ENCODE assay signal across 18 cellular contexts in genomic region chr12:105944628-105945027, GRCh38.
DNase-seq lines count a peak whose midpoint lies in the region; ATAC-seq, FAIRE-seq and TF ChIP-seq lines count a peak whose summit lies in the region.
"Had no signal": no experiment of that assay in that cellular context is flagged by ENCODE, and none has a peak within 500 bp of the region (broad histone marks: within the 10 kb centered on the region; RNA-seq: fewer than 3 reads in every experiment).

No MANE protein-coding gene starts in this region.

- no peak overlapping the region for H3K4me2 ChIP-seq in astrocyte (ENCODE audit: low read length)

- H3K27ac Mint-ChIP-seq in astrocyte (ENCODE audit: unreplicated experiment), result no peak overlapping the region
- H3K27ac Mint-ChIP-seq: CD4-positive, alpha-beta memory T cell had no signal

- H3K27me3 Mint-ChIP-seq in astrocyte (ENCODE audit: low read depth, unreplicated experiment), result no peaks in the 10 kb centered on the region

- TF ChIP-seq CTCF in astrocyte (IDR thresholded peaks at IDR 0.05; ENCODE audit: insufficient read depth, low read depth, low read length) (no peak), bronchial epithelial cell (IDR thresholded peaks at IDR 0.05; ENCODE audit: insufficient read depth, low read length, severe bottlenecking) (no peak), foreskin keratinocyte (conservative IDR thresholded peaks at IDR 0.05) (no peak)

- H3K4me3 Mint-ChIP-seq in astrocyte (ENCODE audit: unreplicated experiment), result no peak overlapping the region
- H3K4me3 Mint-ChIP-seq: CD4-positive, alpha-beta memory T cell had no signal

- H3K27ac ChIP-seq in astrocyte (ENCODE audit: low read depth, low read length) (no peak overlapping the region), foreskin keratinocyte (no peak overlapping the region)
- H3K27ac ChIP-seq: GM23248 had no signal

- H3K79me2 ChIP-seq in astrocyte (ENCODE audit: insufficient read depth, low read length), result no peaks in the 10 kb centered on the region

- peak; percentile 45 for DNase-seq in astrocyte (ENCODE audit: low read depth)
- peak; percentile 40 for DNase-seq in bronchial epithelial cell (ENCODE audit: low read depth)
- peak in 1 of 2 donors; percentile 50 for DNase-seq in foreskin keratinocyte
- no peak for DNase-seq in left lobe of liver (ENCODE audit: low spot score)
- DNase-seq: C1 segment of cervical spinal cord; Calu3; CD4-positive, alpha-beta memory T cell; COR-L47; DMS53; DMS79 treated with DMSO at 0.1 percent for 48 hours; GF-D8; GM23248; H7; HCEC 1CT had no signal

- H3K4me1 ChIP-seq in astrocyte (ENCODE audit: insufficient read depth, low read length), result no peaks in the 10 kb centered on the region
- peaks cover 28% of the 10 kb centered on the region for H3K4me1 ChIP-seq in foreskin keratinocyte

- H3K36me3 ChIP-seq in astrocyte (ENCODE audit: insufficient read depth, low read length) (no peaks in the 10 kb centered on the region), bronchial epithelial cell (ENCODE audit: control insufficient read depth, insufficient read depth, low read length) (no peaks in the 10 kb centered on the region)

- no peaks in the 10 kb centered on the region for H4K20me1 ChIP-seq in astrocyte (ENCODE audit: insufficient read depth, low read length)

- H3K9me3 ChIP-seq in astrocyte (ENCODE audit: insufficient read depth, low read depth, low read length), result no peaks in the 10 kb centered on the region

- peaks cover 4% of the 10 kb centered on the region for H3K4me1 Mint-ChIP-seq in astrocyte (ENCODE audit: low read depth, unreplicated experiment)
- H3K4me1 Mint-ChIP-seq: CD4-positive, alpha-beta memory T cell had no signal

- no peak for FAIRE-seq in astrocyte (lab: Jason Lieb, UNC)
- no peak for FAIRE-seq in bronchial epithelial cell (lab: Jason Lieb, UNC)
- FAIRE-seq: GM12891, H1 had no signal

- peaks cover 9% of the 10 kb centered on the region for H3K9me3 Mint-ChIP-seq in astrocyte (ENCODE audit: unreplicated experiment)

- ATAC-seq in foreskin keratinocyte (peak; percentile 59), GM21723 (IDR thresholded peaks at IDR 0.05; ENCODE audit: unreplicated experiment) (no peak), HG03025 (IDR thresholded peaks at IDR 0.05; ENCODE audit: low FRiP score, unreplicated experiment) (no peak), left lobe of liver (no peak)

- H3K9ac ChIP-seq in astrocyte (ENCODE audit: low read length), result no peak overlapping the region
- H3K9ac ChIP-seq: GM23248 had no signal

- no peak overlapping the region for H2AFZ ChIP-seq in astrocyte (ENCODE audit: low read depth, low read length)
- H2AFZ ChIP-seq: GM23248 had no signal

- H3K36me3 Mint-ChIP-seq in astrocyte (ENCODE audit: low read depth, unreplicated experiment), result no peaks in the 10 kb centered on the region
- H3K36me3 Mint-ChIP-seq: CD4-positive, alpha-beta memory T cell had no signal

- H3K27me3 ChIP-seq in astrocyte (ENCODE audit: insufficient read depth, low read length) (no peaks in the 10 kb centered on the region), bronchial epithelial cell (ENCODE audit: control insufficient read depth, insufficient read depth, low read length) (no peaks in the 10 kb centered on the region), foreskin keratinocyte (no peaks in the 10 kb centered on the region)

- no peak overlapping the region for H3K4me3 ChIP-seq in astrocyte (ENCODE audit: insufficient read depth, low read depth, low read length)
- H3K4me3 ChIP-seq in bronchial epithelial cell (ENCODE audit: low read depth, low read length), result no peak overlapping the region
- H3K4me3 ChIP-seq: GM23248 had no signal
